Comparison of ENCODE assay signal across 8 cellular contexts in the genomic region with DNA sequence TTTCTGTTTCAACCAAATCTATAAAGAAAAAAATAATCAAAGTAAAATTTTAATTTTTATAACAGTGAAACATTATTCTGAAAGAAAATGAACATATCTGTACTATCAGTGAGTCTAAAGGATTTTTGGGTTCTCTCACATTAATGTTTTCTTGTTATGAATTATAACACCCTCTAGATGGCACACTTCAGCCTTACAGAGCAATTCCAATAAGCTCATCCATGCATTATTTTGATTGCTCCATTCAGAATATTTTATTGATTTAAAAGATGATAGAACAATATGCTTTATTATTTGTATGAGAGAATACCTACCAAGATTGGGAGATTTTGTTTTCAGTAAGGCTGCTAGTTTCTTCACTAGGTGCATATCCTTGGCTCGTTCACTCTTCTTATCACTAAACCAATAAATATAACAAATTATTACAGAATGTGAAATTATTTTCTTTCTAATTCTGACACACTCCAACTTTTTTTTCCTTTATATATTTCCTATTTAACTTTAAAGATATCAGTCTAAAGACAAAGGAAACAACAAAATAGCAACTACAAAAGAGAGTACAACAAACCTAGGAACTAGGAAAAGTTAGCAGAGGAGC.
DNase-seq lines count a peak whose midpoint lies in the region; ATAC-seq, FAIRE-seq and TF ChIP-seq lines count a peak whose summit lies in the region.

No MANE protein-coding gene starts in this region.

- BruUV-seq in Panc1 (replicated peaks; lab: Mats Ljungman, UMichigan): no TSS peak

- H3K4me1 ChIP-seq in Panc1 (ENCODE audit: control insufficient read depth, insufficient read depth, low read length) (no peaks in the 10 kb centered on the region), fibroblast of lung (ENCODE audit: control insufficient read depth, extremely low read depth, insufficient read depth, low read length) (no peaks in the 10 kb centered on the region)

- no peaks in the 10 kb centered on the region for H3K9me3 ChIP-seq in Panc1 (ENCODE audit: control insufficient read depth, insufficient read depth, low read depth, low read length)
- no peaks in the 10 kb centered on the region for H3K9me3 ChIP-seq in fibroblast of lung (ENCODE audit: control insufficient read depth, insufficient read depth, low read depth, low read length)

- ATAC-seq in Panc1: no peak

- H2AFZ ChIP-seq in fibroblast of lung (ENCODE audit: low read length): no peak overlapping the region

- CTCF ChIA-PET in Panc1 (lab: Charles Lee): interaction anchor here (0.5 to 0.8 kb wide), 3 partner anchors 27 to 618 kb away, joined by 3 to 4 read pairs (median 3); no protein-coding TSS in a partner anchor

- H3K36me3 ChIP-seq in Panc1 (ENCODE audit: control insufficient read depth, insufficient read depth, low read length) (peaks cover 30% of the 10 kb centered on the region), fibroblast of lung (ENCODE audit: control insufficient read depth, insufficient read depth, low read length) (peaks cover 11% of the 10 kb centered on the region)

- DNase-seq in DMS153 (lab: John Stamatoyannopoulos, UW): peak; percentile 4
- no peak for DNase-seq in HL-60 (ENCODE audit: low read depth in 1 of 2, low spot score in 1 of 2)
- no peak for DNase-seq in Panc1 (ENCODE audit: low read depth, low spot score)
- DNase-seq in fibroblast of lung (ENCODE audit: low read depth in 2 of 2): peak; percentile 18 to 60
- peak; percentile 24 for DNase-seq in urothelium cell line (ENCODE audit: low spot score)
- no peak for DNase-seq in MV-4-11 (lab: John Stamatoyannopoulos, UW)
- DNase-seq in activated CD4-positive, alpha-beta T cell treated with anti-CD3 and anti-CD28 coated beads, Interleukin-2, amount 50 U/mL, for 1 hour: no peak
- DNase-seq in HK-2 (ENCODE audit: unreplicated experiment): no peak

- H3K79me2 ChIP-seq in fibroblast of lung (ENCODE audit: control insufficient read depth, insufficient read depth, low read length): no peaks in the 10 kb centered on the region

- intact Hi-C loops in Panc1 (cut with micrococcal nuclease; ENCODE audit: unreplicated experiment): no loop called here

- H4K20me1 ChIP-seq in fibroblast of lung (ENCODE audit: control insufficient read depth, extremely low read depth, insufficient read depth, low read length): no peaks in the 10 kb centered on the region

- TF ChIP-seq CTCF in HL-60 (IDR thresholded peaks at IDR 0.05; ENCODE audit: insufficient read depth, low read length): peak; percentile 15
- peak; percentile 70; the same call in 1 of the 2 replicates for TF ChIP-seq CTCF in Panc1 (IDR thresholded peaks at IDR 0.05)
- peak in 1 of 2 donors; percentile 57 for TF ChIP-seq CTCF in fibroblast of lung (conservative IDR thresholded peaks at IDR 0.05 in 1 of 2, IDR thresholded peaks at IDR 0.05 in 1 of 2; ENCODE audit: low read depth in 1 of 2, low read length in 2 of 2)

- no peak overlapping the region for H3K4me2 ChIP-seq in fibroblast of lung (ENCODE audit: extremely low read depth, insufficient read depth, low read length)

- no peak overlapping the region for H3K27ac ChIP-seq in HL-60 (replicated peaks)
- no peak overlapping the region for H3K27ac ChIP-seq in Panc1 (ENCODE audit: low read length)
- H3K27ac ChIP-seq in fibroblast of lung (ENCODE audit: insufficient read depth, low read length): no peak overlapping the region

- H3K4me3 ChIP-seq in HL-60 (replicated peaks; ENCODE audit: insufficient read depth, low read length) (no peak overlapping the region), Panc1 (ENCODE audit: low read depth in 2 of 2, low read length in 2 of 2) (no peak overlapping the region), fibroblast of lung (replicated peaks in 1 of 4; ENCODE audit: control extremely low read depth in 1 of 4, insufficient read depth in 1 of 4, low read depth in 3 of 4, low read length in 4 of 4) (no peak overlapping the region)

- H3K27me3 ChIP-seq in HL-60 (ENCODE audit: insufficient read depth, poor library complexity, severe bottlenecking): no peaks in the 10 kb centered on the region
- no peaks in the 10 kb centered on the region for H3K27me3 ChIP-seq in Panc1 (ENCODE audit: control insufficient read depth, insufficient read depth, low read length)
- no peaks in the 10 kb centered on the region for H3K27me3 ChIP-seq in fibroblast of lung (ENCODE audit: control insufficient read depth, insufficient read depth, low read length)

- H3K9ac ChIP-seq in fibroblast of lung (ENCODE audit: insufficient read depth, low read length): no peak overlapping the region

- in situ Hi-C loops in Panc1 (cut with HindIII; ENCODE audit: low pct_unique_long_range_greater_than_20kb, low sequenced_read_pairs): no loop called here

- FAIRE-seq in urothelium cell line (lab: Jason Lieb, UNC): no peak

- POLR2A ChIA-PET in Panc1 (lab: Charles Lee): no interaction called here

Comparison
In these comparisons a context has a peak if more than half of its experiments do, and no peak if none do; other contexts are left out.
1. DNase-seq: peak in DMS153 (single experiment), fibroblast of lung (2 of 2) and urothelium cell line (single experiment); none in HL-60 (0 of 2), Panc1 (single experiment), MV-4-11 (single experiment), activated CD4-positive, alpha-beta T cell treated with anti-CD3 and anti-CD28 coated beads, Interleukin-2, amount 50 U/mL, for 1 hour (single experiment) and HK-2 (single experiment).